19 cellular contexts compared by ENCODE assay signal in genomic region chr12:79835377-79835843, GRCh38.
DNase-seq lines count a peak whose midpoint lies in the region; ATAC-seq and TF ChIP-seq lines count a peak whose summit lies in the region.
"Had no signal": no experiment of that assay in that cellular context is flagged by ENCODE, and none has a peak within 500 bp of the region (broad histone marks: within the 10 kb centered on the region; RNA-seq: fewer than 3 reads in every experiment).

No MANE protein-coding gene starts in this region.

- TF ChIP-seq CTCF in HFFc6 (IDR thresholded peaks at IDR 0.05) (no peak), nephron progenitor cell (IDR thresholded peaks at IDR 0.05) (no peak), hepatocyte (IDR thresholded peaks at IDR 0.05; ENCODE audit: poor library complexity) (no peak)

- no peaks in the 10 kb centered on the region; the same call in 1 of the 2 replicates for H3K27me3 Mint-ChIP-seq in HFFc6 (ENCODE audit: insufficient read depth)
- H3K27me3 Mint-ChIP-seq in dendritic cell treated with granulocyte-macrophage colony-stimulating factor and Interleukin-4, amounts not matched to agents 40 ng/mL and 50 ng/mL, for 4 days, result no peaks in the 10 kb centered on the region
- no peaks in the 10 kb centered on the region for H3K27me3 Mint-ChIP-seq in nephron progenitor cell (ENCODE audit: low read depth, poor library complexity)
- H3K27me3 Mint-ChIP-seq: CD4-positive, CD25-positive, alpha-beta regulatory T cell had no signal

- peaks cover 9% of the 10 kb centered on the region for H4K20me1 ChIP-seq in hepatocyte (ENCODE audit: insufficient read depth, poor library complexity, severe bottlenecking)

- no peaks in the 10 kb centered on the region for H3K36me3 ChIP-seq in hepatocyte (replicated peaks; ENCODE audit: insufficient read depth, low read depth)

- H3K4me3 ChIP-seq in hepatocyte, result no peak overlapping the region
- H3K4me3 ChIP-seq: MG63 had no signal

- H3K4me2 ChIP-seq in hepatocyte, result no peak overlapping the region

- peaks cover 65% of the 10 kb centered on the region for H3K79me2 ChIP-seq in hepatocyte

- intact Hi-C loops in Right ventricle myocardium superior (cut with DNase I), result no loop called here
- intact Hi-C loops in cardiac septum (cut with DNase I), result no loop called here
- intact Hi-C loops in dendritic cell treated with granulocyte-macrophage colony-stimulating factor and Interleukin-4, amounts not matched to agents 40 ng/mL and 50 ng/mL, for 4 days (cut with micrococcal nuclease), result no loop called here

- H3K4me3 Mint-ChIP-seq in HFFc6, result no peak overlapping the region
- no peak overlapping the region for H3K4me3 Mint-ChIP-seq in dendritic cell treated with granulocyte-macrophage colony-stimulating factor and Interleukin-4, amounts not matched to agents 40 ng/mL and 50 ng/mL, for 4 days
- H3K4me3 Mint-ChIP-seq in nephron progenitor cell, result no peak overlapping the region
- H3K4me3 Mint-ChIP-seq: CD4-positive, CD25-positive, alpha-beta regulatory T cell; H9 had no signal

- 93% methylated on average over 2 of the region's 2 CpGs for WGBS in hepatocyte (ENCODE audit: low lambda C conversion rate, missing lambda C conversion rate)

- no peak overlapping the region for H2AFZ ChIP-seq in hepatocyte

- peak; percentile 59 for ATAC-seq in Right ventricle myocardium superior (ENCODE audit: poor library complexity)
- ATAC-seq: PC-3 had no signal

- no peaks in the 10 kb centered on the region for H3K9me2 ChIP-seq in hepatocyte (replicated peaks; ENCODE audit: insufficient read depth)

- no peaks in the 10 kb centered on the region for H3K4me1 ChIP-seq in hepatocyte (ENCODE audit: insufficient read depth)
- H3K4me1 ChIP-seq: Caco-2 had no signal

- DNase-seq in Right ventricle myocardium superior (no peak), cardiac septum (ENCODE audit: low spot score) (no peak), HFFc6 (no peak), nephron progenitor cell (no peak), hepatocyte (ENCODE audit: low spot score) (no peak), islet precursor cell (no peak), foreskin melanocyte (no peak)
- DNase-seq: BE2C; Caco-2; CD4-positive, CD25-positive, alpha-beta regulatory T cell; DMS153; GF-D8; H9; MG63; NCI-H1092; NCI-H1436 treated with DMSO at 0.1 percent for 48 hours; NCI-H526; PC-3 had no signal

- no peaks in the 10 kb centered on the region for H3K9me3 ChIP-seq in hepatocyte (ENCODE audit: low read depth)

- H3K27me3 ChIP-seq in hepatocyte, result no peaks in the 10 kb centered on the region
- H3K27me3 ChIP-seq: BE2C, MG63 had no signal

- H3K9me3 Mint-ChIP-seq in HFFc6 (peaks cover 29% of the 10 kb centered on the region), nephron progenitor cell (peaks cover 30% of the 10 kb centered on the region)
- H3K9me3 Mint-ChIP-seq in dendritic cell treated with granulocyte-macrophage colony-stimulating factor and Interleukin-4, amounts not matched to agents 40 ng/mL and 50 ng/mL, for 4 days, result peaks cover 30% of the 10 kb centered on the region

- H3K4me1 Mint-ChIP-seq in HFFc6 (ENCODE audit: low read depth), result peaks cover 39% of the 10 kb centered on the region
- peaks cover 27% of the 10 kb centered on the region for H3K4me1 Mint-ChIP-seq in dendritic cell treated with granulocyte-macrophage colony-stimulating factor and Interleukin-4, amounts not matched to agents 40 ng/mL and 50 ng/mL, for 4 days (ENCODE audit: low read depth)
- peaks cover 9% of the 10 kb centered on the region for H3K4me1 Mint-ChIP-seq in nephron progenitor cell
- H3K4me1 Mint-ChIP-seq: H9 had no signal

- peak overlapping the region; percentile 10; the same call in 1 of the 2 replicates for H3K27ac Mint-ChIP-seq in HFFc6
- H3K27ac Mint-ChIP-seq in dendritic cell treated with granulocyte-macrophage colony-stimulating factor and Interleukin-4, amounts not matched to agents 40 ng/mL and 50 ng/mL, for 4 days, result peak overlapping the region; percentile 65
- peak overlapping the region; percentile 8 for H3K27ac Mint-ChIP-seq in nephron progenitor cell

- H3K36me3 Mint-ChIP-seq in HFFc6 (ENCODE audit: low read depth), result peaks cover 60% of the 10 kb centered on the region
- H3K36me3 Mint-ChIP-seq in dendritic cell treated with granulocyte-macrophage colony-stimulating factor and Interleukin-4, amounts not matched to agents 40 ng/mL and 50 ng/mL, for 4 days (ENCODE audit: low read depth), result peaks cover 72% of the 10 kb centered on the region
- peaks cover 67% of the 10 kb centered on the region for H3K36me3 Mint-ChIP-seq in nephron progenitor cell (ENCODE audit: low read depth)

- H3K27ac ChIP-seq in hepatocyte, result no peak overlapping the region

Comparison
In these comparisons a context has a peak if more than half of its experiments do, and no peak if none do; other contexts are left out.
1. H3K27ac Mint-ChIP-seq: peak in every context shown above with its lines; median percentile 65 in dendritic cell treated with granulocyte-macrophage colony-stimulating factor and Interleukin-4, amounts not matched to agents 40 ng/mL and 50 ng/mL, for 4 days; 10 in HFFc6; 8 in nephron progenitor cell.